9 cellular contexts compared by ENCODE assay signal in the genomic region with DNA sequence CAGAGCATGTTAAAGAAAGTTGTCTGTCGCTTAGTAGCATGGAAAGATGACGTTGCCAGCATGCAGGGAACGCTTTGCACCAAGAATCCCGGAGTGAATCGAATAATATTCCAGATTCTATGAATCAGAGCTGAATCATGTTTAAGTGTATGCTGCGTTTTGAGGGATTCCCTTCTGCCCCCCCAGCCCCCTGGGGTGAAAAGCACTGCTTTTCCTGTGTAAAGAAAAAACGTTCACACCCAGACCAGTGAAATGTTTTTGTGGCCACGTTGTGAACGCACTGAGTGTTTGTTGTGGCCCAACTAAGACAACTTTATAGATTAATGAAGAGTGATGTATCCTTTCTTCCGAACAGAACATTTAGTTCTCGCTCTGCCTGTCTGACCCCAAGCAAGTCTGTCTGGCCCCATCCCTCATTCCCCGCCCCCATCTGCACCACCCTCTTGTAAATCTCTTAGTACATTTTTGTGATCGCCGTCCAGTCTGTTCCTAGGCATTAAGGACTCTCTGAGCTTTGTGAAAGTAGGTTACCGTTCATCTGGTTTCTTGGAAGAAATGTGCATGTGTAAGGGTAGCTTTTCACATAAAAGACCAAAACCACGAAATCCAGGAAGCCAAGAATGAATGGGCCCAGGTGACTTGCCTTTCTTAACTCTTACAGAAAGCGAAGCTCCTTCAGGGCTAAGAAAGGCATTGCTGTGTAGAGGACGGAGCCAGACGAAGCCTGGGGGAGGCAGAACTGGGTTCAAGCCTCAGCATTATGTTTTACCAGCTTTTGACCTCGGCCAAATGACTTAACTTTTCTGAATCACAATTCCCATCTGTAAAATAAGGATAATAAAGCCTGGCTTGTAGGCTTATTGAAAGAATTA.
DNase-seq lines count a peak whose midpoint lies in the region; ATAC-seq and TF ChIP-seq lines count a peak whose summit lies in the region.
"Had no signal": no experiment of that assay in that cellular context is flagged by ENCODE, and none has a peak within 500 bp of the region (broad histone marks: within the 10 kb centered on the region; RNA-seq: fewer than 3 reads in every experiment).

No MANE protein-coding gene starts in this region.

- POLR2A ChIA-PET in PC-3 (lab: Charles Lee; ENCODE audit: unreplicated experiment): interaction anchor here (0.6 to 1.9 kb wide), 10 partner anchors 9 to 234 kb away, joined by 3 to 24 read pairs (median 5); a partner anchor contains a TSS
- POLR2A ChIA-PET in HEK293T (lab: Yijun Ruan, JAX): interaction anchor here (1.1 kb wide), 1 partner anchor 68 kb away, joined by 3 read pairs; no protein-coding TSS in a partner anchor

- H3K27ac Mint-ChIP-seq in central memory CD8-positive, alpha-beta T cell (ENCODE audit: low read depth): peak overlapping the region; percentile 63
- H3K27ac Mint-ChIP-seq in osteocyte (ENCODE audit: unreplicated experiment): peak overlapping the region; percentile 86
- H3K27ac Mint-ChIP-seq: stimulated activated naive CD8-positive, alpha-beta T cell treated with anti-CD3 and anti-CD28 coated beads, Interleukin-15, Interleukin-2, amounts not matched to agents 100 ng/mL and 50 ng/mL, for 24 hours had no signal

- peak overlapping the region; percentile 59 for H3K4me3 Mint-ChIP-seq in central memory CD8-positive, alpha-beta T cell
- H3K4me3 Mint-ChIP-seq in osteocyte (ENCODE audit: unreplicated experiment): peak overlapping the region; percentile 17
- H3K4me3 Mint-ChIP-seq: stimulated activated naive CD8-positive, alpha-beta T cell treated with anti-CD3 and anti-CD28 coated beads, Interleukin-15, Interleukin-2, amounts not matched to agents 100 ng/mL and 50 ng/mL, for 24 hours had no signal

- no peak overlapping the region for H3K27ac ChIP-seq in BLaER1
- peak overlapping the region; percentile 81 for H3K27ac ChIP-seq in PC-3 (ENCODE audit: low read length)

- H4K20me1 ChIP-seq in BLaER1: peaks cover 55% of the 10 kb centered on the region; the same call in 1 of the 2 replicates
- no peaks in the 10 kb centered on the region for H4K20me1 ChIP-seq in PC-3 (ENCODE audit: low read length)

- peaks cover 4% of the 10 kb centered on the region for H3K36me3 Mint-ChIP-seq in central memory CD8-positive, alpha-beta T cell (ENCODE audit: insufficient read depth)
- peaks cover 5% of the 10 kb centered on the region for H3K36me3 Mint-ChIP-seq in osteocyte (ENCODE audit: unreplicated experiment)

- H3K4me1 Mint-ChIP-seq in central memory CD8-positive, alpha-beta T cell: peaks cover 22% of the 10 kb centered on the region
- peaks cover 76% of the 10 kb centered on the region for H3K4me1 Mint-ChIP-seq in osteocyte (ENCODE audit: unreplicated experiment)

- DNase-seq in PC-3 (peak; percentile 99), osteocyte (ENCODE audit: extremely low spot score, unreplicated experiment) (no peak), CD1c-positive myeloid dendritic cell (ENCODE audit: extremely low spot score) (no peak), AG08396 (ENCODE audit: low spot score) (no peak), HEK293T (ENCODE audit: extremely low spot score) (no peak)
- peak in 1 of 2 donors; percentile 51 for DNase-seq in central memory CD8-positive, alpha-beta T cell (ENCODE audit: low spot score in 2 of 2)

- H3K4me1 ChIP-seq in BLaER1 (peaks cover 24% of the 10 kb centered on the region), PC-3 (ENCODE audit: insufficient read depth, low read length) (peaks cover 56% of the 10 kb centered on the region)

- TF ChIP-seq CTCF in PC-3 (conservative IDR thresholded peaks at IDR 0.05; ENCODE audit: low read depth, low read length) (no peak), osteocyte (IDR thresholded peaks at IDR 0.05) (no peak)

- H3K27me3 ChIP-seq in BLaER1 (no peaks in the 10 kb centered on the region), PC-3 (ENCODE audit: low read length) (no peaks in the 10 kb centered on the region)

- no peak overlapping the region for H3K9ac ChIP-seq in BLaER1
- peak overlapping the region; percentile 52 for H3K9ac ChIP-seq in PC-3 (ENCODE audit: low read length)

- BruUV-seq in PC-3 (replicated peaks; lab: Mats Ljungman, UMichigan): no TSS peak

- no peaks in the 10 kb centered on the region for H3K9me3 Mint-ChIP-seq in central memory CD8-positive, alpha-beta T cell
- H3K9me3 Mint-ChIP-seq in osteocyte (ENCODE audit: unreplicated experiment): no peaks in the 10 kb centered on the region
- H3K9me3 Mint-ChIP-seq: stimulated activated naive CD8-positive, alpha-beta T cell treated with anti-CD3 and anti-CD28 coated beads, Interleukin-15, Interleukin-2, amounts not matched to agents 100 ng/mL and 50 ng/mL, for 24 hours had no signal

- peak overlapping the region; percentile 0; the same call in 1 of the 2 replicates for H3K4me2 ChIP-seq in BLaER1
- peak overlapping the region; percentile 76 for H3K4me2 ChIP-seq in PC-3 (ENCODE audit: low read length)

- intact Hi-C loops in PC-3 (cut with micrococcal nuclease): loop anchor here (1.0 kb wide), 2 partner anchors 18 to 21 kb away; no protein-coding TSS in a partner anchor

- H3K36me3 ChIP-seq in BLaER1 (peaks cover 28% of the 10 kb centered on the region), PC-3 (ENCODE audit: low read depth, low read length) (no peaks in the 10 kb centered on the region)

- H3K9me2 ChIP-seq in PC-3 (replicated peaks; ENCODE audit: low read length): no peaks in the 10 kb centered on the region

- H3F3A ChIP-seq in PC-3 (ENCODE audit: low read length, unreplicated experiment): no peaks in the 10 kb centered on the region

- H3K79me2 ChIP-seq in PC-3 (ENCODE audit: low read length): peaks cover 43% of the 10 kb centered on the region

- peaks cover 83% of the 10 kb centered on the region for H3K27me3 Mint-ChIP-seq in central memory CD8-positive, alpha-beta T cell
- no peaks in the 10 kb centered on the region for H3K27me3 Mint-ChIP-seq in osteocyte (ENCODE audit: unreplicated experiment)

- peak overlapping the region; percentile 38 for H2AFZ ChIP-seq in PC-3 (ENCODE audit: low read length)

- H3K4me3 ChIP-seq in BLaER1 (no peak overlapping the region), PC-3 (ENCODE audit: low read length) (peak overlapping the region; percentile 34)

- no peaks in the 10 kb centered on the region for H3K9me3 ChIP-seq in BLaER1
- H3K9me3 ChIP-seq in PC-3 (ENCODE audit: low read length): no peaks in the 10 kb centered on the region

- ATAC-seq in PC-3 (peak; percentile 77), GM19328 (IDR thresholded peaks at IDR 0.05; ENCODE audit: unreplicated experiment) (no peak)
- peak; percentile 90 for ATAC-seq in central memory CD8-positive, alpha-beta T cell (replicated peaks; ENCODE audit: extremely low read depth, poor library complexity, severe bottlenecking)

- CTCF ChIA-PET in PC-3 (lab: Charles Lee): interaction anchor here (0.6 to 1.7 kb wide), 4 partner anchors 20 to 249 kb away, joined by 4 to 14 read pairs (median 6); no protein-coding TSS in a partner anchor
- CTCF ChIA-PET in HEK293T (lab: Yijun Ruan, JAX): interaction anchor here (0.6 to 1.3 kb wide), 4 partner anchors 27 to 104 kb away, joined by 3 to 4 read pairs (median 4); no protein-coding TSS in a partner anchor

TF ChIP-seq in HEK293T, 16 proteins besides CTCF, POLR2A, EP300 and RAD21:
- TF ChIP-seq, protein P1, sequence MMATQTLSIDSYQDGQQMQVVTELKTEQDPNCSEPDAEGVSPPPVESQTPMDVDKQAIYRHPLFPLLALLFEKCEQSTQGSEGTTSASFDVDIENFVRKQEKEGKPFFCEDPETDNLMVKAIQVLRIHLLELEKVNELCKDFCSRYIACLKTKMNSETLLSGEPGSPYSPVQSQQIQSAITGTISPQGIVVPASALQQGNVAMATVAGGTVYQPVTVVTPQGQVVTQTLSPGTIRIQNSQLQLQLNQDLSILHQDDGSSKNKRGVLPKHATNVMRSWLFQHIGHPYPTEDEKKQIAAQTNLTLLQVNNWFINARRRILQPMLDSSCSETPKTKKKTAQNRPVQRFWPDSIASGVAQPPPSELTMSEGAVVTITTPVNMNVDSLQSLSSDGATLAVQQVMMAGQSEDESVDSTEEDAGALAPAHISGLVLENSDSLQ (IDR thresholded peaks at IDR 0.05): no peak
